ENCODE assay signal across 27 cellular contexts in the genomic region with DNA sequence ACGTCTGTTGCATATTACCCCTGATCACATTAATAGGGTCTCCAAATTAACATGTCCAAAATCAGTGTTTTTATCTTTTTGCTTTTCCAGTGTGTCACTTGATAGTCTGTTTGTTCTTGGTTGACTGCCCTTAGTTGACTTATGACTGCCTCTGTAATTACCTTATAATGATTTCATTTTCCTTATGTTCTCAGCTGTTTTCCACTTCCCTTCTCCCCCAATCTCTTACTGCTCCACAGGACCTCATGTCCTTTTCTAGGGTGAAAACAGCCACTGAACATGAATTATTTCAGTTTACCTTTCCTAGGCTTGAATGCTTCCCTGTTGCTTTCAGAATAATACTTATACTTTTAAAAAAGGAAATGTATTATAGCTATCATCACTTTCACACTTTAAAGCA. TPM values are rescaled to one million over a fixed set of nuclear protein-coding genes. Genes with fewer than 3 reads are reported as not detected.
A peak's percentile ranks its signal among the peaks of the same experiment; 100 is the strongest.
DNase-seq lines count a peak whose midpoint lies in the region; ATAC-seq, FAIRE-seq and TF ChIP-seq lines count a peak whose summit lies in the region.
"Had no signal": no experiment of that assay in that cellular context is flagged by ENCODE, and none has a peak within 500 bp of the region (broad histone marks: within the 10 kb centered on the region; RNA-seq: fewer than 3 reads in every experiment).

No MANE protein-coding gene starts in this region.

- H3K4me3 ChIP-seq in endothelial cell of umbilical vein (replicated peaks in 1 of 3; ENCODE audit: insufficient read depth in 1 of 3, low read depth in 1 of 3, low read length in 3 of 3), result no peak overlapping the region
- H3K4me3 ChIP-seq: A549, K562, PC-9, SJCRH30 had no signal

- peak overlapping the region; percentile 42; the same call in 1 of the 2 replicates for H3K27ac Mint-ChIP-seq in HFFc6
- H3K27ac Mint-ChIP-seq: CD8-positive, alpha-beta T cell; T-helper 17 cell had no signal

- H3K4me1 ChIP-seq in endothelial cell of umbilical vein (ENCODE audit: control insufficient read depth, extremely low read depth, insufficient read depth, low read length), result peaks cover 41% of the 10 kb centered on the region

- H3K4me1 Mint-ChIP-seq in HFFc6 (ENCODE audit: low read depth), result peaks cover 92% of the 10 kb centered on the region

- no peaks in the 10 kb centered on the region for H3K36me3 ChIP-seq in endothelial cell of umbilical vein (ENCODE audit: control insufficient read depth in 2 of 2, extremely low read depth in 1 of 2, insufficient read depth in 2 of 2, low read length in 2 of 2)
- H3K36me3 ChIP-seq: SJCRH30 had no signal

- no peaks in the 10 kb centered on the region for H3K9me1 ChIP-seq in endothelial cell of umbilical vein (replicated peaks; ENCODE audit: control insufficient read depth, extremely low read depth, insufficient read depth, low read length)

- no peaks in the 10 kb centered on the region for H4K20me1 ChIP-seq in endothelial cell of umbilical vein (replicated peaks; ENCODE audit: control insufficient read depth, extremely low read depth, insufficient read depth, low read length)

- intact Hi-C loops in endothelial cell of umbilical vein (cut with micrococcal nuclease), result loop anchor here (10.0 kb wide), 2 partner anchors 584 to 1174 kb away; partner anchors contain the start of gene ERCC6

- H3K36me3 Mint-ChIP-seq in HFFc6 (ENCODE audit: low read depth), result peaks cover 10% of the 10 kb centered on the region; the same call in 1 of the 2 replicates

- no peaks in the 10 kb centered on the region for H3K27me3 Mint-ChIP-seq in HFFc6 (ENCODE audit: insufficient read depth)
- H3K27me3 Mint-ChIP-seq: T-helper 17 cell had no signal

- FAIRE-seq in endothelial cell of umbilical vein (lab: Jason Lieb, UNC), result no peak
- FAIRE-seq: A549, GM18507, H54, HTR-8/SVneo, K562 had no signal

- no peak overlapping the region for H3K4me3 Mint-ChIP-seq in HFFc6
- H3K4me3 Mint-ChIP-seq: CD8-positive, alpha-beta T cell had no signal

- H2AFZ ChIP-seq in endothelial cell of umbilical vein (ENCODE audit: low read depth, low read length), result no peak overlapping the region
- H2AFZ ChIP-seq: PC-9 had no signal

- no peak overlapping the region for H3K27ac ChIP-seq in endothelial cell of umbilical vein (ENCODE audit: insufficient read depth, low read depth, low read length)
- H3K27ac ChIP-seq: A549, PC-9, SJCRH30 had no signal

- no peak for TF ChIP-seq POLR2A in endothelial cell of umbilical vein (IDR thresholded peaks at IDR 0.05; ENCODE audit: low read depth, low read length)

- no peak for ATAC-seq in HG03565 (IDR thresholded peaks at IDR 0.05; ENCODE audit: unreplicated experiment)
- ATAC-seq in GM21737 (IDR thresholded peaks at IDR 0.05; ENCODE audit: unreplicated experiment), result no peak
- ATAC-seq: A549; CD8-positive, alpha-beta T cell; K562; Right ventricle myocardium inferior; SK-N-SH treated with all-trans-retinoic acid at 6 μM for 48 hours; T-helper 17 cell had no signal

- POLR2A ChIA-PET in endothelial cell of umbilical vein (lab: Charles Lee), result no interaction called here

- H3K79me2 ChIP-seq in endothelial cell of umbilical vein (ENCODE audit: control insufficient read depth, insufficient read depth, low read length), result peaks cover 40% of the 10 kb centered on the region

- no peak overlapping the region for H3K9ac ChIP-seq in endothelial cell of umbilical vein (replicated peaks; ENCODE audit: extremely low read depth, insufficient read depth, low read length)

- CTCF ChIA-PET in endothelial cell of umbilical vein (lab: Charles Lee), result interaction anchor here (0.5 to 7.1 kb wide), 16 partner anchors 30 to 296 kb away, joined by 3 to 327 read pairs (median 4); no protein-coding TSS in a partner anchor

- H3K9me3 Mint-ChIP-seq in HFFc6, result no peaks in the 10 kb centered on the region

- dilution Hi-C loops in endothelial cell of umbilical vein (cut with MboI; ENCODE audit: extremely low pct_ligation_motif_present, low sequenced_read_pairs), result no loop called here

- H3K4me2 ChIP-seq in endothelial cell of umbilical vein (ENCODE audit: insufficient read depth, low read length), result peak overlapping the region; percentile 34
- H3K4me2 ChIP-seq: A549, PC-9 had no signal

- peak; percentile 38 for DNase-seq in DMS53 treated with DMSO at 0.1 percent for 48 hours (lab: John Stamatoyannopoulos, UW; ENCODE audit: unreplicated experiment)
- no peak for DNase-seq in HFFc6
- DNase-seq in NCI-H748 (lab: John Stamatoyannopoulos, UW; ENCODE audit: unreplicated experiment), result peak; percentile 53
- DNase-seq in endothelial cell of umbilical vein (ENCODE audit: low read depth, low spot score), result peak; percentile 84
- no peak for DNase-seq in cortex of kidney (lab: John Stamatoyannopoulos, UW)
- DNase-seq: C1 segment of cervical spinal cord; Caco-2; CD8-positive, alpha-beta T cell; DMS 273 treated with DMSO at 0.1 percent for 48 hours; MM.1S; NCI-H1436 treated with DMSO at 0.1 percent for 48 hours; NCI-H2029; NCI-H226; NCI-H510A; NCI-H774; PC-9; T-helper 17 cell had no signal

- TF ChIP-seq CTCF in HFFc6 (IDR thresholded peaks at IDR 0.05), result no peak
- no peak for TF ChIP-seq CTCF in endothelial cell of umbilical vein (IDR thresholded peaks at IDR 0.05; ENCODE audit: extremely low read depth in 1 of 2, insufficient read depth in 1 of 2, low read depth in 1 of 2, low read length in 2 of 2)

- H3K9me3 ChIP-seq in endothelial cell of umbilical vein (replicated peaks; ENCODE audit: control insufficient read depth, insufficient read depth, low read length), result no peaks in the 10 kb centered on the region
- H3K9me3 ChIP-seq: A549, Caco-2, SJCRH30 had no signal

- BruUV-seq in endothelial cell of umbilical vein (replicated peaks; lab: Mats Ljungman, UMichigan), result no TSS peak

- no peaks in the 10 kb centered on the region for H3K27me3 ChIP-seq in endothelial cell of umbilical vein (ENCODE audit: control insufficient read depth in 2 of 2, insufficient read depth in 2 of 2, low read length in 2 of 2)
- H3K27me3 ChIP-seq: SJCRH30 had no signal

TF ChIP-seq in endothelial cell of umbilical vein, 7 proteins besides CTCF, POLR2A, EP300 and RAD21:
- TF ChIP-seq GATA2 (IDR thresholded peaks at IDR 0.05; ENCODE audit: insufficient read depth, insufficient read length, low read depth, low read length), result no peak
- TF ChIP-seq FOS (IDR thresholded peaks at IDR 0.05; ENCODE audit: borderline replicate concordance, insufficient read depth, low read length), result no peak
- TF ChIP-seq, protein P1, sequence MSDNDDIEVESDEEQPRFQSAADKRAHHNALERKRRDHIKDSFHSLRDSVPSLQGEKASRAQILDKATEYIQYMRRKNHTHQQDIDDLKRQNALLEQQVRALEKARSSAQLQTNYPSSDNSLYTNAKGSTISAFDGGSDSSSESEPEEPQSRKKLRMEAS (IDR thresholded peaks at IDR 0.05; ENCODE audit: insufficient read depth, insufficient read length), result no peak
- no peak for TF ChIP-seq MYC (IDR thresholded peaks at IDR 0.05; ENCODE audit: low read depth, low read length)
- TF ChIP-seq POLR2AphosphoS5 (IDR thresholded peaks at IDR 0.05; ENCODE audit: insufficient read depth, low read depth, low read length), result no peak
- no peak for TF ChIP-seq JUN (IDR thresholded peaks at IDR 0.05; ENCODE audit: borderline replicate concordance, insufficient read depth, insufficient read length, low read depth)
- TF ChIP-seq EZH2 (IDR thresholded peaks at IDR 0.05; ENCODE audit: borderline replicate concordance, low read depth, low read length, severe bottlenecking), result no peak

RNA-seq across cellular contexts. Expression of gene MAPK8, which starts 54.7 kb away (rescaled TPM):
- 10 to 100 TPM; 56.3 to 96.6 (median 74.8) TPM for total RNA-seq in HFFc6 (2021; fragmentation: NEBNext Ultra II Directional; extraction: Animal tissue kit (Norgen Biotek cat#: 25700))
- 50.1 and 56.2 TPM in 2 replicates for total RNA-seq in endothelial cell of umbilical vein
- polyA plus RNA-seq in endothelial cell of umbilical vein, result 19.2 and 25.3 TPM in 2 replicates
- 36.8 and 38.6 TPM in 2 replicates for polyA plus RNA-seq in endothelial cell of umbilical vein (2011; cell fraction: cytosol; rRNA removed)
- 77.7 and 111 TPM in 2 replicates for polyA plus RNA-seq in endothelial cell of umbilical vein (2011; cell fraction: nucleus; rRNA removed)
- polyA plus RNA-seq in endothelial cell of umbilical vein (2012), result 56.8 and 68.8 TPM in 2 replicates
- 36.2 and 45.5 TPM in 2 replicates for polyA minus RNA-seq in endothelial cell of umbilical vein
- polyA minus RNA-seq in endothelial cell of umbilical vein (2011; cell fraction: cytosol; rRNA and poly(A)+ RNA removed), result 18.6 TPM
- 123 and 160 TPM in 2 replicates for polyA minus RNA-seq in endothelial cell of umbilical vein (2011; cell fraction: nucleus; rRNA and poly(A)+ RNA removed)

Comparison
In these comparisons a context has a peak if more than half of its experiments do, and no peak if none do; other contexts are left out.
1. DNase-seq: peak in DMS53 treated with DMSO at 0.1 percent for 48 hours (single experiment), NCI-H748 (single experiment) and endothelial cell of umbilical vein (single experiment); none in HFFc6 (single experiment) and cortex of kidney (single experiment).